In the genomic region with DNA sequence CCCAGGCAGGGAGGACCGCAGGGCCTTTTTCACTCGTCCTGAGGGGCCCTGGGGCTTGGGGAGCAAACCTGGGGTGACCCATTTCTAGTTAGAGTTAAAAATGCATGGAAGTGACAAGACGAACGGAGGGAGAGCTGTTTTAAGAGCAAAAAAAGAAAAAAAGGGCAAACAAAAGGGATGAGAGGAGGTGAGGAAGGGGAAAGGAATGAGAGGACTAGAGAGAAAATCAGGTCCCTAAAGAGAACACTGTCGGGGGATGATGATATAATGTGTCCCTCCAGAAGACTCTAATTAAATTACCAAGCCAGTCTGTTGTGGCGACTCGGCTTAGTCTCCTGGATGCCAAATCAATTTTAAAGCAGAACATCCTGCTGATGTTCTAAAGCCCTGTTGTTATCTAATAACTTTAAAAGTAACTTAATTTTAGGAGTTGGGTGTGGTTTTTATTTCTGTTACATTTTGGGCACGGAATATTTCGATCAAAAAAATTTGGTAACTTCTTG, we compare ENCODE assay signal across 8 cellular contexts. TPM values are rescaled to one million over a fixed set of nuclear protein-coding genes. Genes with fewer than 3 reads are reported as not detected.
DNase-seq lines count a peak whose midpoint lies in the region; ATAC-seq and TF ChIP-seq lines count a peak whose summit lies in the region.

No MANE protein-coding gene starts in this region.

- H3K4me1 ChIP-seq in NT2/D1 (ENCODE audit: insufficient read depth, insufficient read length) (no peaks in the 10 kb centered on the region), endocrine pancreas (ENCODE audit: control insufficient read depth, insufficient read depth, low read length) (peaks cover 3% of the 10 kb centered on the region), ovary (ENCODE audit: insufficient read depth) (peaks cover 17% of the 10 kb centered on the region)

- no peak for TF ChIP-seq POLR2A in ovary (IDR thresholded peaks at IDR 0.05)

- H3K9ac ChIP-seq in NT2/D1 (ENCODE audit: insufficient read length, low read depth), result peak overlapping the region; percentile 92
- no peak overlapping the region for H3K9ac ChIP-seq in endocrine pancreas (ENCODE audit: control insufficient read depth, insufficient read depth, low read length)

- H3K27ac ChIP-seq in ovary, result peak overlapping the region; percentile 93 to 94

- no peak for ATAC-seq in HG02798 (IDR thresholded peaks at IDR 0.05; ENCODE audit: poor library complexity, unreplicated experiment)

- H3K9me3 ChIP-seq in NT2/D1 (ENCODE audit: insufficient read depth, low read length), result no peaks in the 10 kb centered on the region
- no peaks in the 10 kb centered on the region for H3K9me3 ChIP-seq in endocrine pancreas (ENCODE audit: control insufficient read depth, low read length)
- H3K9me3 ChIP-seq in ovary, result no peaks in the 10 kb centered on the region

- WGBS in ovary, 3 donors, result 1 to 2% (median 1%) methylated on average over 9 of the region's 9 CpGs

- H3K27me3 ChIP-seq in GM06990 (replicated peaks; ENCODE audit: control insufficient read depth, insufficient read depth, low read length), result no peaks in the 10 kb centered on the region
- H3K27me3 ChIP-seq in NT2/D1 (ENCODE audit: insufficient read depth, insufficient read length), result no peaks in the 10 kb centered on the region
- no peaks in the 10 kb centered on the region for H3K27me3 ChIP-seq in endocrine pancreas (ENCODE audit: control insufficient read depth, insufficient read depth, low read length)
- H3K27me3 ChIP-seq in ovary, result no peaks in the 10 kb centered on the region

- no peak for TF ChIP-seq EP300 in ovary (IDR thresholded peaks at IDR 0.05)

- H3K36me3 ChIP-seq in GM06990 (ENCODE audit: control insufficient read depth, insufficient read depth, low read length) (no peaks in the 10 kb centered on the region), NT2/D1 (ENCODE audit: insufficient read depth, insufficient read length, low read length) (peaks cover 19% of the 10 kb centered on the region), endocrine pancreas (ENCODE audit: control insufficient read depth, insufficient read depth, low read length) (no peaks in the 10 kb centered on the region), ovary (no peaks in the 10 kb centered on the region)

- no peak for DNase-seq in GM06990 (ENCODE audit: extremely low read depth, insufficient read length)
- DNase-seq in NT2/D1 (ENCODE audit: low read depth, low spot score), result no peak
- DNase-seq in ovary, result no peak
- DNase-seq in activated gamma-delta T cell (lab: John Stamatoyannopoulos, UW), result no peak
- DNase-seq in GM19240 (ENCODE audit: insufficient read length, low spot score), result no peak
- no peak for DNase-seq in stimulated activated CD4-positive, alpha-beta T cell treated with anti-CD3 and anti-CD28 coated beads, Interleukin-15, amount 100 ng/mL, for 24 hours

- intact Hi-C loops in ovary (cut with DNase I), result loop anchor here in 3 of 4 donors (10.0 kb wide), 1 partner anchor 168 kb away; no protein-coding TSS in a partner anchor

- no peak for TF ChIP-seq CTCF in GM06990 (IDR thresholded peaks at IDR 0.05; ENCODE audit: insufficient read depth, low read length, poor library complexity, severe bottlenecking)
- no peak for TF ChIP-seq CTCF in ovary (IDR thresholded peaks at IDR 0.05)

- H3K4me3 ChIP-seq in GM06990 (replicated peaks; ENCODE audit: low read depth, low read length) (peak overlapping the region; percentile 76), NT2/D1 (ENCODE audit: insufficient read length, low read depth) (peak overlapping the region; percentile 89), endocrine pancreas (ENCODE audit: control insufficient read depth, insufficient read depth, low read length) (peak overlapping the region; percentile 61), ovary (peak overlapping the region; percentile 88)

RNA-seq across cellular contexts. Expression of gene ANO6, which starts 1.1 kb away (rescaled TPM):
- 10 to 100 TPM; 52.8 to 83.0 (median 63.2) TPM for total RNA-seq in ovary
- polyA plus RNA-seq in ovary, result 10 to 100 TPM; 38.8 to 88.5 TPM
